In genomic region chr20:1331101-1331500, GRCh38 we compare ENCODE assay signal across 14 cellular contexts. TPM values are rescaled to one million over a fixed set of nuclear protein-coding genes. Genes with fewer than 3 reads are reported as not detected.
A peak's percentile ranks its signal among the peaks of the same experiment; 100 is the strongest.
DNase-seq lines count a peak whose midpoint lies in the region; ATAC-seq and TF ChIP-seq lines count a peak whose summit lies in the region.
"Had no signal": no experiment of that assay in that cellular context is flagged by ENCODE, and none has a peak within 500 bp of the region (broad histone marks: within the 10 kb centered on the region; RNA-seq: fewer than 3 reads in every experiment).

No MANE protein-coding gene starts in this region.

- H3K36me3 Mint-ChIP-seq in stimulated activated naive CD8-positive, alpha-beta T cell treated with anti-CD3 and anti-CD28 coated beads, Interleukin-15, Interleukin-2, amounts not matched to agents 100 ng/mL and 50 ng/mL, for 24 hours (ENCODE audit: low read depth), result peaks cover 27% of the 10 kb centered on the region
- peaks cover 5% of the 10 kb centered on the region for H3K36me3 Mint-ChIP-seq in osteocyte (ENCODE audit: unreplicated experiment)

- no peak for TF ChIP-seq POLR2A in vagina (IDR thresholded peaks at IDR 0.05)

- TF ChIP-seq CTCF in dorsolateral prefrontal cortex (IDR thresholded peaks at IDR 0.05 in 54 of 56, conservative IDR thresholded peaks at IDR 0.05 in 2 of 56; ENCODE audit: low read depth in 1 of 56, partially characterized antibody in 56 of 56), result no peak
- TF ChIP-seq CTCF in osteocyte (IDR thresholded peaks at IDR 0.05), result no peak
- TF ChIP-seq CTCF in vagina (IDR thresholded peaks at IDR 0.05), result no peak
- TF ChIP-seq CTCF in GM10248 (IDR thresholded peaks at IDR 0.05; ENCODE audit: control extremely low read depth, extremely low read depth, low read depth, missing control alignments), result no peak

- no peaks in the 10 kb centered on the region for H3K9me3 ChIP-seq in vagina

- CTCF ChIA-PET in GM10248 (lab: Yijun Ruan, JAX), result interaction anchor here (1.2 to 1.7 kb wide), 3 partner anchors 16 to 136 kb away, joined by 4 to 5 read pairs (median 4); partner anchors contain the start of gene NSFL1C

- H3K36me3 ChIP-seq in vagina, result no peaks in the 10 kb centered on the region

- H3K4me1 Mint-ChIP-seq in stimulated activated naive CD8-positive, alpha-beta T cell treated with anti-CD3 and anti-CD28 coated beads, Interleukin-15, Interleukin-2, amounts not matched to agents 100 ng/mL and 50 ng/mL, for 24 hours (ENCODE audit: low read depth), result peaks cover 57% of the 10 kb centered on the region
- H3K4me1 Mint-ChIP-seq in osteocyte (ENCODE audit: unreplicated experiment), result peaks cover 8% of the 10 kb centered on the region

- H3K27ac ChIP-seq in dorsolateral prefrontal cortex, result peak overlapping the region in 52 of 59 donors; percentile 3 to 100 (median 96)
- peak overlapping the region; percentile 100 for H3K27ac ChIP-seq in vagina
- H3K27ac ChIP-seq: C4-2B had no signal

- H3K9me3 Mint-ChIP-seq in stimulated activated naive CD8-positive, alpha-beta T cell treated with anti-CD3 and anti-CD28 coated beads, Interleukin-15, Interleukin-2, amounts not matched to agents 100 ng/mL and 50 ng/mL, for 24 hours, result no peaks in the 10 kb centered on the region
- no peaks in the 10 kb centered on the region for H3K9me3 Mint-ChIP-seq in osteocyte (ENCODE audit: unreplicated experiment)
- H3K9me3 Mint-ChIP-seq: nephron, T-cell had no signal

- H3K27me3 ChIP-seq in dorsolateral prefrontal cortex, result no peaks in the 10 kb centered on the region
- H3K27me3 ChIP-seq in vagina, result no peaks in the 10 kb centered on the region

- H3K4me3 ChIP-seq in dorsolateral prefrontal cortex, result no peak overlapping the region
- no peak overlapping the region for H3K4me3 ChIP-seq in vagina

- intact Hi-C loops in dorsolateral prefrontal cortex (cut with DNase I), result no loop called here
- intact Hi-C loops in vagina (cut with DNase I), result no loop called here

- no peak overlapping the region for H3K4me3 Mint-ChIP-seq in stimulated activated naive CD8-positive, alpha-beta T cell treated with anti-CD3 and anti-CD28 coated beads, Interleukin-15, Interleukin-2, amounts not matched to agents 100 ng/mL and 50 ng/mL, for 24 hours
- no peak overlapping the region for H3K4me3 Mint-ChIP-seq in osteocyte (ENCODE audit: unreplicated experiment)
- H3K4me3 Mint-ChIP-seq: nephron, T-cell had no signal

- POLR2A ChIA-PET in GM10248 (lab: Yijun Ruan, JAX), result interaction anchor here (0.6 kb wide), 1 partner anchor 135 kb away, joined by 3 read pairs; no protein-coding TSS in a partner anchor

- H3K27me3 Mint-ChIP-seq in stimulated activated naive CD8-positive, alpha-beta T cell treated with anti-CD3 and anti-CD28 coated beads, Interleukin-15, Interleukin-2, amounts not matched to agents 100 ng/mL and 50 ng/mL, for 24 hours, result no peaks in the 10 kb centered on the region
- H3K27me3 Mint-ChIP-seq in osteocyte (ENCODE audit: unreplicated experiment), result no peaks in the 10 kb centered on the region
- H3K27me3 Mint-ChIP-seq: T-cell had no signal

- DNase-seq in stimulated activated naive CD8-positive, alpha-beta T cell treated with anti-CD3 and anti-CD28 coated beads, Interleukin-15, Interleukin-2, amounts not matched to agents 100 U/mL and 50 U/mL, for 24 hours, result no peak
- peak in 1 of 10 donors; percentile 5 for DNase-seq in dorsolateral prefrontal cortex
- DNase-seq in osteocyte (ENCODE audit: extremely low spot score, unreplicated experiment), result peak; percentile 75
- DNase-seq in vagina (ENCODE audit: extremely low spot score in 2 of 2), result peak; percentile 55 to 86
- DNase-seq in germinal center (ENCODE audit: low spot score), result no peak
- DNase-seq in GM10248 (ENCODE audit: extremely low spot score), result no peak
- DNase-seq: GDM1; OCI-M1; stimulated activated CD8-positive, alpha-beta memory T cell treated with anti-CD3 and anti-CD28 coated beads, Interleukin-4, amount 100 ng/mL, for 48 hours; T-cell had no signal

- peak overlapping the region; percentile 34 for H3K27ac Mint-ChIP-seq in stimulated activated naive CD8-positive, alpha-beta T cell treated with anti-CD3 and anti-CD28 coated beads, Interleukin-15, Interleukin-2, amounts not matched to agents 100 ng/mL and 50 ng/mL, for 24 hours
- H3K27ac Mint-ChIP-seq in osteocyte (ENCODE audit: unreplicated experiment), result no peak overlapping the region
- H3K27ac Mint-ChIP-seq: nephron had no signal

- ATAC-seq in stimulated activated naive CD8-positive, alpha-beta T cell treated with anti-CD3 and anti-CD28 coated beads, Interleukin-15, Interleukin-2, amounts not matched to agents 100 U/mL and 50 U/mL, for 24 hours, result no peak
- no peak for ATAC-seq in HG03565 (IDR thresholded peaks at IDR 0.05; ENCODE audit: unreplicated experiment)

- peaks cover 50% of the 10 kb centered on the region for H3K4me1 ChIP-seq in vagina

RNA-seq across cellular contexts. Expression of gene SDCBP2, which starts 2.2 kb away (rescaled TPM):
- total RNA-seq in dorsolateral prefrontal cortex (10 to 100 TPM in 118 of 120 experiments, 1 to 10 TPM in 2; 6.5 to 34.6 (median 21.2) TPM), osteocyte (0.97 and 1.6 TPM in 2 replicates), vagina (43.5 TPM)

Comparison
In these comparisons a context has a peak if more than half of its experiments do, and no peak if none do; other contexts are left out.
1. DNase-seq: peak in osteocyte (single experiment) and vagina (2 of 2); none in stimulated activated naive CD8-positive, alpha-beta T cell treated with anti-CD3 and anti-CD28 coated beads, Interleukin-15, Interleukin-2, amounts not matched to agents 100 U/mL and 50 U/mL, for 24 hours (single experiment), germinal center (single experiment) and GM10248 (single experiment).